ENCODE assay signal across 1 cellular context in the genomic region with DNA sequence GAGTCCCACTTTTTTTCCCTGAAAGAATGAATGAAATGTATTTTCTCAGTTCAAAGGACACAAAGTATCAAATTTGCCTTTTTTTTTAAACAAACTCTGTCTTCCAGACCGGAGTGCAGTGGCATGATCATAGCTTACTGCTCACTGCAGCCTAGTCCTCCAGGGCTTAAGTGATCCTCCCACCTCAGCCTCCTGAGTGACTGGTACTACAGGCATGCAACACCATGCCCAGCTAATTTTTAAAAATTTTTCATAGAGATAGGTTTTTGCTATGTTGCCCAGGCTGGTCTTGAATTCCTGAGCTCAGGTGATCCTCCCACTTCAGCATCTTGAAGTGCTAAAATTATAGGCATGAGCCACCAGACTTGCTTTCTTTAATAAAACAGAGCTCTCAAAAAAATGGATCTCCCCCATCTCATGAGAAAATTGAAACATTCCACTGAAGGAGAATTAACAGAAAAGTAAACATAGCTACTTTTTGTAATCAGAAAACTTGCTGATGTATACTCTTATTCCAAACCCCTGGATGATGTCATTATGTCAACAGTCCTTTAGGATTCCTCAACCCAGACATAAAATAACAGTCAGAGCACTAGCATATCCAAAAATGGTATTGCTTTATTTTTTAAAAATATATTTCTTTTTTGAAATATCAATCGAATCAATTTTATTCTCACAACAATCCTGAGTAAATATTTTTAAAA.
A peak's percentile ranks its signal among the peaks of the same experiment; 100 is the strongest.
TF ChIP-seq lines count a peak whose summit lies in the region.

No MANE protein-coding gene starts in this region.

TF ChIP-seq in HEK293, 187 proteins besides CTCF, POLR2A, EP300 and RAD21 (continued from another document and continues in another):
- TF ChIP-seq, protein P1, sequence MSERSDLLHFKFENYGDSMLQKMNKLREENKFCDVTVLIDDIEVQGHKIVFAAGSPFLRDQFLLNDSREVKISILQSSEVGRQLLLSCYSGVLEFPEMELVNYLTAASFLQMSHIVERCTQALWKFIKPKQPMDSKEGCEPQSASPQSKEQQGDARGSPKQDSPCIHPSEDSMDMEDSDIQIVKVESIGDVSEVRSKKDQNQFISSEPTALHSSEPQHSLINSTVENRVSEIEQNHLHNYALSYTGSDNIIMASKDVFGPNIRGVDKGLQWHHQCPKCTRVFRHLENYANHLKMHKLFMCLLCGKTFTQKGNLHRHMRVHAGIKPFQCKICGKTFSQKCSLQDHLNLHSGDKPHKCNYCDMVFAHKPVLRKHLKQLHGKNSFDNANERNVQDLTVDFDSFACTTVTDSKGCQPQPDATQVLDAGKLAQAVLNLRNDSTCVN (tag by site-specific recombination; optimal IDR thresholded peaks at IDR 0.05) = no peak
- TF ChIP-seq ZNF777 (tag by site-specific recombination; IDR thresholded peaks at IDR 0.05; ENCODE audit: borderline replicate concordance) = no peak
- TF ChIP-seq ZNF670 (tag by site-specific recombination; IDR thresholded peaks at IDR 0.05; ENCODE audit: low read depth) = no peak
- TF ChIP-seq ZNF707 (tag by site-specific recombination; IDR thresholded peaks at IDR 0.05) = no peak
- TF ChIP-seq, protein P2, sequence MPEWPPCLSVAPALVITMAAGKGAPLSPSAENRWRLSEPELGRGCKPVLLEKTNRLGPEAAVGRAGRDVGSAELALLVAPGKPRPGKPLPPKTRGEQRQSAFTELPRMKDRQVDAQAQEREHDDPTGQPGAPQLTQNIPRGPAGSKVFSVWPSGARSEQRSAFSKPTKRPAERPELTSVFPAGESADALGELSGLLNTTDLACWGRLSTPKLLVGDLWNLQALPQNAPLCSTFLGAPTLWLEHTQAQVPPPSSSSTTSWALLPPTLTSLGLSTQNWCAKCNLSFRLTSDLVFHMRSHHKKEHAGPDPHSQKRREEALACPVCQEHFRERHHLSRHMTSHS (tag by site-specific recombination; IDR thresholded peaks at IDR 0.05) = no peak
- no peak for TF ChIP-seq ZNF19 (tag by site-specific recombination; IDR thresholded peaks at IDR 0.05; ENCODE audit: low read depth)
- TF ChIP-seq ZBTB7A (tag by site-specific recombination; IDR thresholded peaks at IDR 0.05; ENCODE audit: low read depth) = no peak
- TF ChIP-seq, protein P3, sequence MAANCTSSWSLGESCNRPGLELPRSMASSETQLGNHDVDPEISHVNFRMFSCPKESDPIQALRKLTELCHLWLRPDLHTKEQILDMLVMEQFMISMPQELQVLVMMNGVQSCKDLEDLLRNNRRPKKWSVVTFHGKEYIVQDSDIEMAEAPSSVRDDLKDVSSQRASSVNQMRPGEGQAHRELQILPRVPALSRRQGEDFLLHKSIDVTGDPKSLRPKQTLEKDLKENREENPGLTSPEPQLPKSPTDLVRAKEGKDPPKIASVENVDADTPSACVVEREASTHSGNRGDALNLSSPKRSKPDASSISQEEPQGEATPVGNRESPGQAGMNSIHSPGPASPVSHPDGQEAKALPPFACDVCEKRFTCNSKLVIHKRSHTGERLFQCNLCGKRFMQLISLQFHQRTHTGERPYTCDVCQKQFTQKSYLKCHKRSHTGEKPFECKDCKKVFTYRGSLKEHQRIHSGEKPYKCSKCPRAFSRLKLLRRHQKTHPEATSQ (tag by site-specific recombination; IDR thresholded peaks at IDR 0.05) = no peak
- TF ChIP-seq ZNF2 (tag by site-specific recombination; IDR thresholded peaks at IDR 0.05) = no peak
- no peak for TF ChIP-seq KLF16 (tag by site-specific recombination; IDR thresholded peaks at IDR 0.05)
- no peak for TF ChIP-seq ZNF221 (tag by site-specific recombination; IDR thresholded peaks at IDR 0.05; ENCODE audit: borderline replicate concordance)
- no peak for TF ChIP-seq ZNF664 (tag by site-specific recombination; IDR thresholded peaks at IDR 0.05)
- TF ChIP-seq, protein P4, sequence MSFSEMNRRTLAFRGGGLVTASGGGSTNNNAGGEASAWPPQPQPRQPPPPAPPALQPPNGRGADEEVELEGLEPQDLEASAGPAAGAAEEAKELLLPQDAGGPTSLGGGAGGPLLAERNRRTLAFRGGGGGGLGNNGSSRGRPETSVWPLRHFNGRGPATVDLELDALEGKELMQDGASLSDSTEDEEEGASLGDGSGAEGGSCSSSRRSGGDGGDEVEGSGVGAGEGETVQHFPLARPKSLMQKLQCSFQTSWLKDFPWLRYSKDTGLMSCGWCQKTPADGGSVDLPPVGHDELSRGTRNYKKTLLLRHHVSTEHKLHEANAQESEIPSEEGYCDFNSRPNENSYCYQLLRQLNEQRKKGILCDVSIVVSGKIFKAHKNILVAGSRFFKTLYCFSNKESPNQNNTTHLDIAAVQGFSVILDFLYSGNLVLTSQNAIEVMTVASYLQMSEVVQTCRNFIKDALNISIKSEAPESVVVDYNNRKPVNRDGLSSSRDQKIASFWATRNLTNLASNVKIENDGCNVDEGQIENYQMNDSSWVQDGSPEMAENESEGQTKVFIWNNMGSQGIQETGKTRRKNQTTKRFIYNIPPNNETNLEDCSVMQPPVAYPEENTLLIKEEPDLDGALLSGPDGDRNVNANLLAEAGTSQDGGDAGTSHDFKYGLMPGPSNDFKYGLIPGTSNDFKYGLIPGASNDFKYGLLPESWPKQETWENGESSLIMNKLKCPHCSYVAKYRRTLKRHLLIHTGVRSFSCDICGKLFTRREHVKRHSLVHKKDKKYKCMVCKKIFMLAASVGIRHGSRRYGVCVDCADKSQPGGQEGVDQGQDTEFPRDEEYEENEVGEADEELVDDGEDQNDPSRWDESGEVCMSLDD (tag by site-specific recombination; IDR thresholded peaks at IDR 0.05) = no peak
- TF ChIP-seq ZNF843 (tag by site-specific recombination; IDR thresholded peaks at IDR 0.05) = no peak
- TF ChIP-seq SCRT2 (tag by site-specific recombination; IDR thresholded peaks at IDR 0.05) = no peak
- TF ChIP-seq, protein P5, sequence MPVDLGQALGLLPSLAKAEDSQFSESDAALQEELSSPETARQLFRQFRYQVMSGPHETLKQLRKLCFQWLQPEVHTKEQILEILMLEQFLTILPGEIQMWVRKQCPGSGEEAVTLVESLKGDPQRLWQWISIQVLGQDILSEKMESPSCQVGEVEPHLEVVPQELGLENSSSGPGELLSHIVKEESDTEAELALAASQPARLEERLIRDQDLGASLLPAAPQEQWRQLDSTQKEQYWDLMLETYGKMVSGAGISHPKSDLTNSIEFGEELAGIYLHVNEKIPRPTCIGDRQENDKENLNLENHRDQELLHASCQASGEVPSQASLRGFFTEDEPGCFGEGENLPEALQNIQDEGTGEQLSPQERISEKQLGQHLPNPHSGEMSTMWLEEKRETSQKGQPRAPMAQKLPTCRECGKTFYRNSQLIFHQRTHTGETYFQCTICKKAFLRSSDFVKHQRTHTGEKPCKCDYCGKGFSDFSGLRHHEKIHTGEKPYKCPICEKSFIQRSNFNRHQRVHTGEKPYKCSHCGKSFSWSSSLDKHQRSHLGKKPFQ (tag by site-specific recombination; IDR thresholded peaks at IDR 0.05) = no peak
- TF ChIP-seq, protein P6, sequence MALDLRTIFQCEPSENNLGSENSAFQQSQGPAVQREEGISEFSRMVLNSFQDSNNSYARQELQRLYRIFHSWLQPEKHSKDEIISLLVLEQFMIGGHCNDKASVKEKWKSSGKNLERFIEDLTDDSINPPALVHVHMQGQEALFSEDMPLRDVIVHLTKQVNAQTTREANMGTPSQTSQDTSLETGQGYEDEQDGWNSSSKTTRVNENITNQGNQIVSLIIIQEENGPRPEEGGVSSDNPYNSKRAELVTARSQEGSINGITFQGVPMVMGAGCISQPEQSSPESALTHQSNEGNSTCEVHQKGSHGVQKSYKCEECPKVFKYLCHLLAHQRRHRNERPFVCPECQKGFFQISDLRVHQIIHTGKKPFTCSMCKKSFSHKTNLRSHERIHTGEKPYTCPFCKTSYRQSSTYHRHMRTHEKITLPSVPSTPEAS (tag by site-specific recombination; IDR thresholded peaks at IDR 0.05) = no peak
- TF ChIP-seq ZNF558 (tag by site-specific recombination; IDR thresholded peaks at IDR 0.05) = peak; percentile 23; the same call in 1 of the 2 replicates
- peak; percentile 45; the same call in 1 of the 2 replicates for TF ChIP-seq ZEB2 (tag by site-specific recombination; IDR thresholded peaks at IDR 0.05)
- TF ChIP-seq RBAK (tag by site-specific recombination; IDR thresholded peaks at IDR 0.05) = no peak
- TF ChIP-seq ZNF10 (tag by site-specific recombination; IDR thresholded peaks at IDR 0.05) = no peak
- TF ChIP-seq ZNF423 (tag by site-specific recombination; IDR thresholded peaks at IDR 0.05) = no peak
- TF ChIP-seq, protein P7, sequence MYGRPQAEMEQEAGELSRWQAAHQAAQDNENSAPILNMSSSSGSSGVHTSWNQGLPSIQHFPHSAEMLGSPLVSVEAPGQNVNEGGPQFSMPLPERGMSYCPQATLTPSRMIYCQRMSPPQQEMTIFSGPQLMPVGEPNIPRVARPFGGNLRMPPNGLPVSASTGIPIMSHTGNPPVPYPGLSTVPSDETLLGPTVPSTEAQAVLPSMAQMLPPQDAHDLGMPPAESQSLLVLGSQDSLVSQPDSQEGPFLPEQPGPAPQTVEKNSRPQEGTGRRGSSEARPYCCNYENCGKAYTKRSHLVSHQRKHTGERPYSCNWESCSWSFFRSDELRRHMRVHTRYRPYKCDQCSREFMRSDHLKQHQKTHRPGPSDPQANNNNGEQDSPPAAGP (tag by site-specific recombination; IDR thresholded peaks at IDR 0.05) = no peak
- no peak for TF ChIP-seq ZNF626 (tag by site-specific recombination; IDR thresholded peaks at IDR 0.05)
- TF ChIP-seq ZNF184 (tag by site-specific recombination; IDR thresholded peaks at IDR 0.05) = no peak
- TF ChIP-seq ZNF792 (tag by site-specific recombination; IDR thresholded peaks at IDR 0.05) = no peak
- TF ChIP-seq, protein P8, sequence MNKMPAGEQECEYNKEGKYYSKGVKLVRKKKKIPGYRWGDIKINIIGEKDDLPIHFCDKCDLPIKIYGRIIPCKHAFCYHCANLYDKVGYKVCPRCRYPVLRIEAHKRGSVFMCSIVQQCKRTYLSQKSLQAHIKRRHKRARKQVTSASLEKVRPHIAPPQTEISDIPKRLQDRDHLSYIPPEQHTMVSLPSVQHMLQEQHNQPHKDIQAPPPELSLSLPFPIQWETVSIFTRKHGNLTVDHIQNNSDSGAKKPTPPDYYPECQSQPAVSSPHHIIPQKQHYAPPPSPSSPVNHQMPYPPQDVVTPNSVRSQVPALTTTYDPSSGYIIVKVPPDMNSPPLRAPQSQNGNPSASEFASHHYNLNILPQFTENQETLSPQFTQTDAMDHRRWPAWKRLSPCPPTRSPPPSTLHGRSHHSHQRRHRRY (tag by site-specific recombination; IDR thresholded peaks at IDR 0.05) = no peak
- TF ChIP-seq ZNF23 (tag by site-specific recombination; IDR thresholded peaks at IDR 0.05; ENCODE audit: borderline replicate concordance) = no peak
- no peak for TF ChIP-seq ZNF791 (tag by site-specific recombination; IDR thresholded peaks at IDR 0.05)
- no peak for TF ChIP-seq ZNF169 (tag by site-specific recombination; IDR thresholded peaks at IDR 0.05)
- no peak for TF ChIP-seq ZNF768 (tag by site-specific recombination; IDR thresholded peaks at IDR 0.05)
- TF ChIP-seq, protein P9, sequence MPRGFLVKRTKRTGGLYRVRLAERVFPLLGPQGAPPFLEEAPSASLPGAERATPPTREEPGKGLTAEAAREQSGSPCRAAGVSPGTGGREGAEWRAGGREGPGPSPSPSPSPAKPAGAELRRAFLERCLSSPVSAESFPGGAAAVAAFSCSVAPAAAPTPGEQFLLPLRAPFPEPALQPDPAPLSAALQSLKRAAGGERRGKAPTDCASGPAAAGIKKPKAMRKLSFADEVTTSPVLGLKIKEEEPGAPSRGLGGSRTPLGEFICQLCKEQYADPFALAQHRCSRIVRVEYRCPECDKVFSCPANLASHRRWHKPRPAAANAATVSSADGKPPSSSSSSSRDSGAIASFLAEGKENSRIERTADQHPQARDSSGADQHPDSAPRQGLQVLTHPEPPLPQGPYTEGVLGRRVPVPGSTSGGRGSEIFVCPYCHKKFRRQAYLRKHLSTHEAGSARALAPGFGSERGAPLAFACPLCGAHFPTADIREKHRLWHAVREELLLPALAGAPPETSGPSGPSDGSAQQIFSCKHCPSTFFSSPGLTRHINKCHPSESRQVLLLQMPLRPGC (tag by site-specific recombination; IDR thresholded peaks at IDR 0.05) = peak; percentile 55; the same call in 1 of the 2 replicates
- TF ChIP-seq MEIS1 (CRISPR knock-in tag; IDR thresholded peaks at IDR 0.05; ENCODE audit: borderline replicate concordance) = no peak
- TF ChIP-seq, protein P10, sequence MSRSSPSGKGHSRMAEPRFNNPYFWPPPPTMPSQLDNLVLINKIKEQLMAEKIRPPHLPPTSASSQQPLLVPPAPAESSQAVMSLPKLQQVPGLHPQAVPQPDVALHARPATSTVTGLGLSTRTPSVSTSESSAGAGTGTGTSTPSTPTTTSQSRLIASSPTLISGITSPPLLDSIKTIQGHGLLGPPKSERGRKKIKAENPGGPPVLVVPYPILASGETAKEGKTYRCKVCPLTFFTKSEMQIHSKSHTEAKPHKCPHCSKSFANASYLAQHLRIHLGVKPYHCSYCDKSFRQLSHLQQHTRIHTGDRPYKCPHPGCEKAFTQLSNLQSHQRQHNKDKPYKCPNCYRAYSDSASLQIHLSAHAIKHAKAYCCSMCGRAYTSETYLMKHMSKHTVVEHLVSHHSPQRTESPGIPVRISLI (tag by site-specific recombination; IDR thresholded peaks at IDR 0.05) = 0 out of 2 replicates have a peak, but pooled peaks have one; percentile 18
- TF ChIP-seq, protein P11, sequence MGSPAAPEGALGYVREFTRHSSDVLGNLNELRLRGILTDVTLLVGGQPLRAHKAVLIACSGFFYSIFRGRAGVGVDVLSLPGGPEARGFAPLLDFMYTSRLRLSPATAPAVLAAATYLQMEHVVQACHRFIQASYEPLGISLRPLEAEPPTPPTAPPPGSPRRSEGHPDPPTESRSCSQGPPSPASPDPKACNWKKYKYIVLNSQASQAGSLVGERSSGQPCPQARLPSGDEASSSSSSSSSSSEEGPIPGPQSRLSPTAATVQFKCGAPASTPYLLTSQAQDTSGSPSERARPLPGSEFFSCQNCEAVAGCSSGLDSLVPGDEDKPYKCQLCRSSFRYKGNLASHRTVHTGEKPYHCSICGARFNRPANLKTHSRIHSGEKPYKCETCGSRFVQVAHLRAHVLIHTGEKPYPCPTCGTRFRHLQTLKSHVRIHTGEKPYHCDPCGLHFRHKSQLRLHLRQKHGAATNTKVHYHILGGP (tag by site-specific recombination; IDR thresholded peaks at IDR 0.05) = no peak
- TF ChIP-seq ZSCAN30 (tag by site-specific recombination; IDR thresholded peaks at IDR 0.05) = no peak
- no peak for TF ChIP-seq ZNF624 (tag by site-specific recombination; IDR thresholded peaks at IDR 0.05)
- no peak for TF ChIP-seq SCRT1 (tag by site-specific recombination; IDR thresholded peaks at IDR 0.05; ENCODE audit: borderline replicate concordance)
- TF ChIP-seq, protein P12, sequence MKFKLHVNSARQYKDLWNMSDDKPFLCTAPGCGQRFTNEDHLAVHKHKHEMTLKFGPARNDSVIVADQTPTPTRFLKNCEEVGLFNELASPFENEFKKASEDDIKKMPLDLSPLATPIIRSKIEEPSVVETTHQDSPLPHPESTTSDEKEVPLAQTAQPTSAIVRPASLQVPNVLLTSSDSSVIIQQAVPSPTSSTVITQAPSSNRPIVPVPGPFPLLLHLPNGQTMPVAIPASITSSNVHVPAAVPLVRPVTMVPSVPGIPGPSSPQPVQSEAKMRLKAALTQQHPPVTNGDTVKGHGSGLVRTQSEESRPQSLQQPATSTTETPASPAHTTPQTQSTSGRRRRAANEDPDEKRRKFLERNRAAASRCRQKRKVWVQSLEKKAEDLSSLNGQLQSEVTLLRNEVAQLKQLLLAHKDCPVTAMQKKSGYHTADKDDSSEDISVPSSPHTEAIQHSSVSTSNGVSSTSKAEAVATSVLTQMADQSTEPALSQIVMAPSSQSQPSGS (tag by site-specific recombination; IDR thresholded peaks at IDR 0.05; ENCODE audit: low read depth) = peak; percentile 90
- no peak for TF ChIP-seq GLIS1 (tag by site-specific recombination; IDR thresholded peaks at IDR 0.05)
- no peak for TF ChIP-seq ZFP37 (tag by site-specific recombination; IDR thresholded peaks at IDR 0.05)
- TF ChIP-seq ZNF48 (tag by site-specific recombination; IDR thresholded peaks at IDR 0.05) = no peak
